Comparison of ENCODE assay signal across 16 cellular contexts in genomic region chr20:1334370-1334731, GRCh38. TPM values are rescaled to one million over a fixed set of nuclear protein-coding genes. Genes with fewer than 3 reads are reported as not detected.
DNase-seq lines count a peak whose midpoint lies in the region; ATAC-seq and TF ChIP-seq lines count a peak whose summit lies in the region.
"Had no signal": no experiment of that assay in that cellular context is flagged by ENCODE, and none has a peak within 500 bp of the region (broad histone marks: within the 10 kb centered on the region; RNA-seq: fewer than 3 reads in every experiment).

No MANE protein-coding gene starts in this region.

- H3K27ac ChIP-seq in upper lobe of right lung: no peak overlapping the region
- H3K27ac ChIP-seq: PC-9 had no signal

- no peak overlapping the region for H3K4me3 ChIP-seq in upper lobe of right lung
- H3K4me3 ChIP-seq: MG63, PC-9 had no signal

- H3K9me3 Mint-ChIP-seq in activated naive CD8-positive, alpha-beta T cell (ENCODE audit: low read depth): no peaks in the 10 kb centered on the region
- no peaks in the 10 kb centered on the region for H3K9me3 Mint-ChIP-seq in activated naive CD8-positive, alpha-beta T cell treated with anti-CD3 and anti-CD28 coated beads for 36 hours
- no peaks in the 10 kb centered on the region for H3K9me3 Mint-ChIP-seq in activated CD4-positive, alpha-beta memory T cell treated with anti-CD3 and anti-CD28 coated beads, Interleukin-2, amount 10 ng/mL, durations not matched to agents 7 days and 5 days
- no peaks in the 10 kb centered on the region for H3K9me3 Mint-ChIP-seq in type B pancreatic cell
- H3K9me3 Mint-ChIP-seq: CD8-positive, alpha-beta T cell had no signal

- peaks cover 5% of the 10 kb centered on the region for H3K36me3 ChIP-seq in upper lobe of right lung

- DNase-seq in activated naive CD8-positive, alpha-beta T cell treated with anti-CD3 and anti-CD28 coated beads for 36 hours: no peak
- peak; percentile 9 for DNase-seq in activated CD4-positive, alpha-beta memory T cell treated with anti-CD3 and anti-CD28 coated beads, Interleukin-2, amount 10 ng/mL, durations not matched to agents 7 days and 5 days
- peak; percentile 22 for DNase-seq in islet precursor cell
- DNase-seq in type B pancreatic cell (ENCODE audit: extremely low spot score, unreplicated experiment): peak; percentile 16
- no peak for DNase-seq in NCI-H748 (lab: John Stamatoyannopoulos, UW; ENCODE audit: unreplicated experiment)
- no peak for DNase-seq in upper lobe of right lung
- DNase-seq: DMS 273 treated with DMSO at 0.1 percent for 48 hours, H7, MG63, NCI-H1105 treated with DMSO at 0.1 percent for 48 hours, NCI-H446 treated with DMSO at 0.1 percent for 48 hours, NCI-H774, PC-9 had no signal

- H3K27ac Mint-ChIP-seq in activated naive CD8-positive, alpha-beta T cell: peak overlapping the region; percentile 54
- no peak overlapping the region for H3K27ac Mint-ChIP-seq in activated naive CD8-positive, alpha-beta T cell treated with anti-CD3 and anti-CD28 coated beads for 36 hours
- H3K27ac Mint-ChIP-seq in activated CD4-positive, alpha-beta memory T cell treated with anti-CD3 and anti-CD28 coated beads, Interleukin-2, amount 10 ng/mL, durations not matched to agents 7 days and 5 days: no peak overlapping the region
- H3K27ac Mint-ChIP-seq in type B pancreatic cell: no peak overlapping the region
- H3K27ac Mint-ChIP-seq: CD8-positive, alpha-beta T cell had no signal

- H3K4me3 Mint-ChIP-seq in activated naive CD8-positive, alpha-beta T cell: no peak overlapping the region
- H3K4me3 Mint-ChIP-seq in activated naive CD8-positive, alpha-beta T cell treated with anti-CD3 and anti-CD28 coated beads for 36 hours: no peak overlapping the region
- H3K4me3 Mint-ChIP-seq in activated CD4-positive, alpha-beta memory T cell treated with anti-CD3 and anti-CD28 coated beads, Interleukin-2, amount 10 ng/mL, durations not matched to agents 7 days and 5 days: no peak overlapping the region
- H3K4me3 Mint-ChIP-seq in type B pancreatic cell: no peak overlapping the region
- H3K4me3 Mint-ChIP-seq: CD8-positive, alpha-beta T cell had no signal

- no peaks in the 10 kb centered on the region for H3K36me3 Mint-ChIP-seq in activated naive CD8-positive, alpha-beta T cell
- H3K36me3 Mint-ChIP-seq in activated naive CD8-positive, alpha-beta T cell treated with anti-CD3 and anti-CD28 coated beads for 36 hours: peaks cover 41% of the 10 kb centered on the region
- H3K36me3 Mint-ChIP-seq in activated CD4-positive, alpha-beta memory T cell treated with anti-CD3 and anti-CD28 coated beads, Interleukin-2, amount 10 ng/mL, durations not matched to agents 7 days and 5 days (ENCODE audit: low read depth): peaks cover 19% of the 10 kb centered on the region
- no peaks in the 10 kb centered on the region for H3K36me3 Mint-ChIP-seq in type B pancreatic cell

- intact Hi-C loops in upper lobe of right lung (cut with DNase I): loop anchor here (10.0 kb wide), 1 partner anchor 60 kb away; the partner anchor contains the start of gene FKBP1A

- H3K9me3 ChIP-seq in upper lobe of right lung: no peaks in the 10 kb centered on the region
- H3K9me3 ChIP-seq: MG63 had no signal

- TF ChIP-seq CTCF in type B pancreatic cell (conservative IDR thresholded peaks at IDR 0.05): no peak
- TF ChIP-seq CTCF in upper lobe of right lung (IDR thresholded peaks at IDR 0.05): no peak

- peaks cover 49% of the 10 kb centered on the region for H3K4me1 Mint-ChIP-seq in activated naive CD8-positive, alpha-beta T cell (ENCODE audit: low read depth)
- H3K4me1 Mint-ChIP-seq in activated naive CD8-positive, alpha-beta T cell treated with anti-CD3 and anti-CD28 coated beads for 36 hours: peaks cover 50% of the 10 kb centered on the region
- peaks cover 50% of the 10 kb centered on the region for H3K4me1 Mint-ChIP-seq in activated CD4-positive, alpha-beta memory T cell treated with anti-CD3 and anti-CD28 coated beads, Interleukin-2, amount 10 ng/mL, durations not matched to agents 7 days and 5 days
- peaks cover 11% of the 10 kb centered on the region for H3K4me1 Mint-ChIP-seq in type B pancreatic cell (ENCODE audit: unreplicated experiment)

- POLR2A ChIA-PET in activated CD4-positive, alpha-beta memory T cell treated with anti-CD3 and anti-CD28 coated beads, Interleukin-2, amount 10 ng/mL, durations not matched to agents 7 days and 5 days (lab: Charles Lee): interaction anchor here (1.2 to 1.4 kb wide), 2 partner anchors 8 to 58 kb away, joined by 3 to 4 read pairs; no protein-coding TSS in a partner anchor

- peaks cover 48% of the 10 kb centered on the region for H3K4me1 ChIP-seq in upper lobe of right lung

- ATAC-seq in GM18511 (IDR thresholded peaks at IDR 0.05; ENCODE audit: unreplicated experiment) (no peak), upper lobe of right lung (no peak)
- ATAC-seq: CD8-positive, alpha-beta T cell had no signal

- H3K27me3 ChIP-seq in upper lobe of right lung: no peaks in the 10 kb centered on the region
- H3K27me3 ChIP-seq: MG63 had no signal

- H3K27me3 Mint-ChIP-seq in activated naive CD8-positive, alpha-beta T cell: no peaks in the 10 kb centered on the region
- no peaks in the 10 kb centered on the region for H3K27me3 Mint-ChIP-seq in activated naive CD8-positive, alpha-beta T cell treated with anti-CD3 and anti-CD28 coated beads for 36 hours
- no peaks in the 10 kb centered on the region for H3K27me3 Mint-ChIP-seq in activated CD4-positive, alpha-beta memory T cell treated with anti-CD3 and anti-CD28 coated beads, Interleukin-2, amount 10 ng/mL, durations not matched to agents 7 days and 5 days
- no peaks in the 10 kb centered on the region for H3K27me3 Mint-ChIP-seq in type B pancreatic cell

- CTCF ChIA-PET in activated CD4-positive, alpha-beta memory T cell treated with anti-CD3 and anti-CD28 coated beads, Interleukin-2, amount 10 ng/mL, durations not matched to agents 7 days and 5 days (lab: Charles Lee): interaction anchor here (1.0 kb wide), 1 partner anchor 8 kb away, joined by 3 read pairs; no protein-coding TSS in a partner anchor

RNA-seq across cellular contexts. Expression of gene SDCBP2, which starts 5.4 kb away (rescaled TPM):
- 1 to 10 TPM; 3.3 to 3.9 TPM for total RNA-seq in activated naive CD8-positive, alpha-beta T cell treated with anti-CD3 and anti-CD28 coated beads for 36 hours
- 1 to 10 TPM; 3.1 to 3.2 TPM for total RNA-seq in activated CD4-positive, alpha-beta memory T cell treated with anti-CD3 and anti-CD28 coated beads, Interleukin-2, amount 10 ng/mL, durations not matched to agents 7 days and 5 days
- 4.9 and 7.4 TPM in 2 replicates for total RNA-seq in type B pancreatic cell (ENCODE audit: low replicate concordance)
- 10.9 TPM for total RNA-seq in upper lobe of right lung

RNA-seq across cellular contexts. Expression of gene FKBP1A, which starts 58.5 kb away (rescaled TPM):
- 100 to 1,000 TPM; 315 to 324 TPM for total RNA-seq in activated naive CD8-positive, alpha-beta T cell treated with anti-CD3 and anti-CD28 coated beads for 36 hours
- 100 to 1,000 TPM; 205 to 207 TPM for total RNA-seq in activated CD4-positive, alpha-beta memory T cell treated with anti-CD3 and anti-CD28 coated beads, Interleukin-2, amount 10 ng/mL, durations not matched to agents 7 days and 5 days
- 149 and 177 TPM in 2 replicates for total RNA-seq in type B pancreatic cell (ENCODE audit: low replicate concordance)
- 266 TPM for total RNA-seq in upper lobe of right lung

Comparison
In these comparisons a context has a peak if more than half of its experiments do, and no peak if none do; other contexts are left out.
1. DNase-seq: peak in activated CD4-positive, alpha-beta memory T cell treated with anti-CD3 and anti-CD28 coated beads, Interleukin-2, amount 10 ng/mL, durations not matched to agents 7 days and 5 days (single experiment), islet precursor cell (single experiment) and type B pancreatic cell (single experiment); none in activated naive CD8-positive, alpha-beta T cell treated with anti-CD3 and anti-CD28 coated beads for 36 hours (single experiment), NCI-H748 (single experiment) and upper lobe of right lung (single experiment).